1 cellular context compared by ENCODE assay signal in the genomic region with DNA sequence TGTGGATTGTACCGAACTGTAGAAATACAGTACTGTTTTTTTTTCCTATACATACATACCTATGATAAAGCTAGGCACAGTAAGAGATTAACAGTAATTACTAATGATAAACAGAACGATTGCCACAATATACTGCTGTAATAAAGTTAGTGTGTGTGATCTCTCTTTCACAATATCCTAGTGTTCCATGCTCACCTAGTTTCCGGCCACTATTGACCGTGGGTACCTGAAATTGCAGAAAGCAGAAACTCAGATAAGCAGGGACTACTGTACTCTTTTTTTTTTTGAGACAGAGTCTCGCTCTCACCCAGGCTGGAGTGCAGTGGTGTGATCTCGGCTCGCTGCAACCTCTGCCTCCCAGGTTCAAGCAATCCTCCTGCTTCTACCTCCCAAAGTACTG.
A peak's percentile ranks its signal among the peaks of the same experiment; 100 is the strongest.
TF ChIP-seq lines count a peak whose summit lies in the region.

No MANE protein-coding gene starts in this region.

TF ChIP-seq in HepG2, 621 proteins besides CTCF, POLR2A, EP300 and RAD21:
- no peak for TF ChIP-seq ZMYM2 (CRISPR knock-in tag; IDR thresholded peaks at IDR 0.05)
- 0 out of 2 replicates have a peak, but pooled peaks have one; percentile 31 for TF ChIP-seq NCOA1 (CRISPR knock-in tag; IDR thresholded peaks at IDR 0.05)
